1 cellular context compared by ENCODE assay signal in genomic region chr11:83192846-83193245, GRCh38.
TF ChIP-seq lines count a peak whose summit lies in the region.

No MANE protein-coding gene starts in this region.

TF ChIP-seq in HepG2, 621 proteins besides CTCF, POLR2A, EP300 and RAD21:
- TF ChIP-seq RELA (CRISPR knock-in tag; IDR thresholded peaks at IDR 0.05) (no peak), ZNF382 (CRISPR knock-in tag; IDR thresholded peaks at IDR 0.05; ENCODE audit: borderline replicate concordance) (no peak), SNRNP70 (IDR thresholded peaks at IDR 0.05; ENCODE audit: low read depth, low read length) (no peak), THAP8 (CRISPR knock-in tag; IDR thresholded peaks at IDR 0.05; ENCODE audit: borderline replicate concordance) (no peak), ZNF224 (CRISPR knock-in tag; IDR thresholded peaks at IDR 0.05) (no peak), ZNF687 (CRISPR knock-in tag; IDR thresholded peaks at IDR 0.05) (no peak), ELF3 (CRISPR knock-in tag; IDR thresholded peaks at IDR 0.05) (no peak), NR2F2 (IDR thresholded peaks at IDR 0.05; ENCODE audit: borderline replicate concordance, low read depth) (0 out of 2 replicates have a peak, but pooled peaks have one; percentile 2), MXD3 (CRISPR knock-in tag; IDR thresholded peaks at IDR 0.05) (no peak), ZBED4 (CRISPR knock-in tag; IDR thresholded peaks at IDR 0.05; ENCODE audit: borderline replicate concordance) (no peak), KDM5B (CRISPR knock-in tag; IDR thresholded peaks at IDR 0.05; ENCODE audit: borderline replicate concordance) (no peak), CEBPB (IDR thresholded peaks at IDR 0.05; ENCODE audit: borderline replicate concordance, low read depth, low read length) (peak; percentile 50; the same call in 1 of the 2 replicates), SAFB2 (CRISPR knock-in tag; IDR thresholded peaks at IDR 0.05; ENCODE audit: borderline replicate concordance, low read depth) (no peak), RFX5 (IDR thresholded peaks at IDR 0.05; ENCODE audit: low read depth, low read length) (no peak), ZNF121 (CRISPR knock-in tag; IDR thresholded peaks at IDR 0.05) (no peak), DDIT3 (CRISPR knock-in tag; IDR thresholded peaks at IDR 0.05) (no peak), TCF12 (IDR thresholded peaks at IDR 0.05) (no peak), TCF12 (CRISPR knock-in tag; IDR thresholded peaks at IDR 0.05) (no peak), SETDB1 (CRISPR knock-in tag; IDR thresholded peaks at IDR 0.05; ENCODE audit: borderline replicate concordance) (no peak), ZBTB14 (CRISPR knock-in tag; IDR thresholded peaks at IDR 0.05) (no peak), NAIF1 (CRISPR knock-in tag; IDR thresholded peaks at IDR 0.05; ENCODE audit: borderline replicate concordance) (no peak), ZNF20 (CRISPR knock-in tag; IDR thresholded peaks at IDR 0.05) (peak; percentile 6; the same call in 1 of the 2 replicates), CCDC6 (CRISPR knock-in tag; IDR thresholded peaks at IDR 0.05) (0 out of 2 replicates have a peak, but pooled peaks have one; percentile 35), ZNF331 (CRISPR knock-in tag; IDR thresholded peaks at IDR 0.05) (no peak), ZNF644 (CRISPR knock-in tag; IDR thresholded peaks at IDR 0.05; ENCODE audit: low read depth) (no peak), ZNF615 (CRISPR knock-in tag; IDR thresholded peaks at IDR 0.05; ENCODE audit: borderline replicate concordance) (no peak)
- TF ChIP-seq, protein P1, sequence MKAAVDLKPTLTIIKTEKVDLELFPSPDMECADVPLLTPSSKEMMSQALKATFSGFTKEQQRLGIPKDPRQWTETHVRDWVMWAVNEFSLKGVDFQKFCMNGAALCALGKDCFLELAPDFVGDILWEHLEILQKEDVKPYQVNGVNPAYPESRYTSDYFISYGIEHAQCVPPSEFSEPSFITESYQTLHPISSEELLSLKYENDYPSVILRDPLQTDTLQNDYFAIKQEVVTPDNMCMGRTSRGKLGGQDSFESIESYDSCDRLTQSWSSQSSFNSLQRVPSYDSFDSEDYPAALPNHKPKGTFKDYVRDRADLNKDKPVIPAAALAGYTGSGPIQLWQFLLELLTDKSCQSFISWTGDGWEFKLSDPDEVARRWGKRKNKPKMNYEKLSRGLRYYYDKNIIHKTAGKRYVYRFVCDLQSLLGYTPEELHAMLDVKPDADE (CRISPR knock-in tag; IDR thresholded peaks at IDR 0.05): no peak
- TF ChIP-seq, protein P2, sequence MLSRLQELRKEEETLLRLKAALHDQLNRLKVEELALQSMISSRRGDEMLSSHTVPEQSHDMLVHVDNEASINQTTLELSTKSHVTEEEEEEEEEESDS (CRISPR knock-in tag; IDR thresholded peaks at IDR 0.05; ENCODE audit: borderline replicate concordance): no peak
- TF ChIP-seq, protein P3, sequence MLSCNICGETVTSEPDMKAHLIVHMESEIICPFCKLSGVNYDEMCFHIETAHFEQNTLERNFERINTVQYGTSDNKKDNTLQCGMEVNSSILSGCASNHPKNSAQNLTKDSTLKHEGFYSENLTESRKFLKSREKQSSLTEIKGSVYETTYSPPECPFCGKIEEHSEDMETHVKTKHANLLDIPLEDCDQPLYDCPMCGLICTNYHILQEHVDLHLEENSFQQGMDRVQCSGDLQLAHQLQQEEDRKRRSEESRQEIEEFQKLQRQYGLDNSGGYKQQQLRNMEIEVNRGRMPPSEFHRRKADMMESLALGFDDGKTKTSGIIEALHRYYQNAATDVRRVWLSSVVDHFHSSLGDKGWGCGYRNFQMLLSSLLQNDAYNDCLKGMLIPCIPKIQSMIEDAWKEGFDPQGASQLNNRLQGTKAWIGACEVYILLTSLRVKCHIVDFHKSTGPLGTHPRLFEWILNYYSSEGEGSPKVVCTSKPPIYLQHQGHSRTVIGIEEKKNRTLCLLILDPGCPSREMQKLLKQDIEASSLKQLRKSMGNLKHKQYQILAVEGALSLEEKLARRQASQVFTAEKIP (CRISPR knock-in tag; IDR thresholded peaks at IDR 0.05; ENCODE audit: borderline replicate concordance): no peak
